1 cellular context compared by ENCODE assay signal in genomic region chr14:49585803-49586672, GRCh38.
A peak's percentile ranks its signal among the peaks of the same experiment; 100 is the strongest.
TF ChIP-seq lines count a peak whose summit lies in the region.

Gene RPS29 (minus strand): TSS chr14:49586380. CDS start chr14:49586346, 34 bp downstream.

TF ChIP-seq in HepG2, 621 proteins besides CTCF, POLR2A, EP300 and RAD21 (continued from another document and continues in another):
- no peak for TF ChIP-seq DZIP1 (CRISPR knock-in tag; IDR thresholded peaks at IDR 0.05)
- 0 out of 2 replicates have a peak, but pooled peaks have one; percentile 27 for TF ChIP-seq ZNF777 (CRISPR knock-in tag; IDR thresholded peaks at IDR 0.05)
- TF ChIP-seq FOXA3 (CRISPR knock-in tag; IDR thresholded peaks at IDR 0.05): no peak
- peak; percentile 90 for TF ChIP-seq ZNF781 (CRISPR knock-in tag; IDR thresholded peaks at IDR 0.05; ENCODE audit: borderline replicate concordance, not compliant biosample characterization)
- TF ChIP-seq ZNF484 (CRISPR knock-in tag; IDR thresholded peaks at IDR 0.05; ENCODE audit: borderline replicate concordance, low read depth): no peak
- peak; percentile 34; the same call in 1 of the 2 replicates for TF ChIP-seq KDM4B (CRISPR knock-in tag; IDR thresholded peaks at IDR 0.05)
- TF ChIP-seq NFATC3 (CRISPR knock-in tag; IDR thresholded peaks at IDR 0.05): no peak
- TF ChIP-seq SMYD3 (CRISPR knock-in tag; IDR thresholded peaks at IDR 0.05): no peak
- no peak for TF ChIP-seq SIN3B (IDR thresholded peaks at IDR 0.05; ENCODE audit: low read length)
- TF ChIP-seq AHR (CRISPR knock-in tag; IDR thresholded peaks at IDR 0.05): peak; percentile 90
- TF ChIP-seq ZNF441 (CRISPR knock-in tag; IDR thresholded peaks at IDR 0.05; ENCODE audit: borderline replicate concordance): no peak
- TF ChIP-seq HNF4A (CRISPR knock-in tag; IDR thresholded peaks at IDR 0.05): peak; percentile 21; the same call in 1 of the 2 replicates
- TF ChIP-seq JUNB (CRISPR knock-in tag; IDR thresholded peaks at IDR 0.05; ENCODE audit: borderline replicate concordance): no peak
- 0 out of 2 replicates have a peak, but pooled peaks have one; percentile 43 for TF ChIP-seq ZC3H4 (CRISPR knock-in tag; IDR thresholded peaks at IDR 0.05; ENCODE audit: borderline replicate concordance)
- no peak; the same call in 1 of the 2 replicates for TF ChIP-seq ZNF530 (CRISPR knock-in tag; IDR thresholded peaks at IDR 0.05; ENCODE audit: low read depth)
- TF ChIP-seq POLR2AphosphoS5 (IDR thresholded peaks at IDR 0.05; ENCODE audit: low read depth, low read length): peak; percentile 98
- no peak for TF ChIP-seq RBAK (CRISPR knock-in tag; IDR thresholded peaks at IDR 0.05)
- no peak for TF ChIP-seq FLYWCH1 (CRISPR knock-in tag; IDR thresholded peaks at IDR 0.05)
- no peak for TF ChIP-seq NR0B2 (CRISPR knock-in tag; IDR thresholded peaks at IDR 0.05)
- TF ChIP-seq HNRNPH1 (optimal IDR thresholded peaks at IDR 0.05; ENCODE audit: low read depth, low read length): no peak
- TF ChIP-seq ZNF556 (CRISPR knock-in tag; IDR thresholded peaks at IDR 0.05; ENCODE audit: borderline replicate concordance): peak; percentile 74; the same call in 1 of the 2 replicates
- TF ChIP-seq MAFG (CRISPR knock-in tag; IDR thresholded peaks at IDR 0.05): no peak
- TF ChIP-seq PCBP2 (optimal IDR thresholded peaks at IDR 0.05; ENCODE audit: low read depth, low read length, poor library complexity, severe bottlenecking): no peak
- no peak; the same call in 1 of the 2 replicates for TF ChIP-seq GMEB1 (CRISPR knock-in tag; IDR thresholded peaks at IDR 0.05; ENCODE audit: borderline replicate concordance)
- TF ChIP-seq HOMEZ (CRISPR knock-in tag; IDR thresholded peaks at IDR 0.05; ENCODE audit: low read depth): no peak
- TF ChIP-seq NCOA2 (CRISPR knock-in tag; IDR thresholded peaks at IDR 0.05): peak; percentile 39; the same call in 1 of the 2 replicates
- 0 out of 2 replicates have a peak, but pooled peaks have one; percentile 18 for TF ChIP-seq ZNF33A (CRISPR knock-in tag; IDR thresholded peaks at IDR 0.05; ENCODE audit: borderline replicate concordance)
- no peak for TF ChIP-seq FOXP1 (IDR thresholded peaks at IDR 0.05)
- TF ChIP-seq FOXP1 (CRISPR knock-in tag; IDR thresholded peaks at IDR 0.05): no peak
- no peak for TF ChIP-seq NFE2L1 (CRISPR knock-in tag; IDR thresholded peaks at IDR 0.05; ENCODE audit: borderline replicate concordance)
- no peak for TF ChIP-seq NR2F2 (IDR thresholded peaks at IDR 0.05; ENCODE audit: borderline replicate concordance, low read depth)
- no peak for TF ChIP-seq ZNF547 (CRISPR knock-in tag; IDR thresholded peaks at IDR 0.05)
- TF ChIP-seq ZNF816 (CRISPR knock-in tag; IDR thresholded peaks at IDR 0.05; ENCODE audit: borderline replicate concordance): peak; percentile 82
- TF ChIP-seq MXD1 (CRISPR knock-in tag; IDR thresholded peaks at IDR 0.05): no peak
- TF ChIP-seq ISL2 (CRISPR knock-in tag; IDR thresholded peaks at IDR 0.05): peak; percentile 83
- peak; percentile 76; the same call in 1 of the 2 replicates for TF ChIP-seq RCOR2 (CRISPR knock-in tag; IDR thresholded peaks at IDR 0.05)
- no peak for TF ChIP-seq HMG20B (CRISPR knock-in tag; conservative IDR thresholded peaks at IDR 0.05)
- TF ChIP-seq ERF (CRISPR knock-in tag; IDR thresholded peaks at IDR 0.05): peak; percentile 89
- no peak for TF ChIP-seq HNF4G (IDR thresholded peaks at IDR 0.05; ENCODE audit: borderline replicate concordance, low read depth, low read length)
- TF ChIP-seq HNF4G (CRISPR knock-in tag; IDR thresholded peaks at IDR 0.05; ENCODE audit: borderline replicate concordance, low read depth): no peak
- peak; percentile 96 for TF ChIP-seq MYC (CRISPR knock-in tag; IDR thresholded peaks at IDR 0.05; ENCODE audit: borderline replicate concordance)
- no peak for TF ChIP-seq FOXO4 (CRISPR knock-in tag; conservative IDR thresholded peaks at IDR 0.05)
- 0 out of 2 replicates have a peak, but pooled peaks have one; percentile 17 for TF ChIP-seq TSC22D2 (CRISPR knock-in tag; IDR thresholded peaks at IDR 0.05; ENCODE audit: borderline replicate concordance)
- peak; percentile 57 for TF ChIP-seq GATAD2A (CRISPR knock-in tag; IDR thresholded peaks at IDR 0.05)
- TF ChIP-seq SRSF1 (optimal IDR thresholded peaks at IDR 0.05; ENCODE audit: low read depth, low read length): no peak
- TF ChIP-seq ARNTL (CRISPR knock-in tag; IDR thresholded peaks at IDR 0.05): no peak
- no peak for TF ChIP-seq ZNF18 (CRISPR knock-in tag; IDR thresholded peaks at IDR 0.05; ENCODE audit: insufficient replicate concordance)
- no peak; the same call in 1 of the 2 replicates for TF ChIP-seq ZNF709 (CRISPR knock-in tag; IDR thresholded peaks at IDR 0.05)
- TF ChIP-seq RORA (CRISPR knock-in tag; IDR thresholded peaks at IDR 0.05): no peak
- TF ChIP-seq RAD51 (IDR thresholded peaks at IDR 0.05; ENCODE audit: borderline replicate concordance): no peak
- peak; percentile 95 for TF ChIP-seq CREM (IDR thresholded peaks at IDR 0.05)
- TF ChIP-seq CREM (CRISPR knock-in tag; IDR thresholded peaks at IDR 0.05): peak; percentile 64; the same call in 1 of the 2 replicates
- no peak for TF ChIP-seq ZZZ3 (CRISPR knock-in tag; IDR thresholded peaks at IDR 0.05; ENCODE audit: borderline replicate concordance)
- TF ChIP-seq CHD4 (IDR thresholded peaks at IDR 0.05; ENCODE audit: borderline replicate concordance, low read length): no peak; the same call in 1 of the 2 replicates
- TF ChIP-seq TFE3 (CRISPR knock-in tag; IDR thresholded peaks at IDR 0.05): peak; percentile 45; the same call in 1 of the 2 replicates
- TF ChIP-seq BORCS8-MEF2B (CRISPR knock-in tag; IDR thresholded peaks at IDR 0.05): peak; percentile 87; the same call in 1 of the 2 replicates
- no peak for TF ChIP-seq PHB2 (IDR thresholded peaks at IDR 0.05; ENCODE audit: partially characterized antibody)
- no peak for TF ChIP-seq ATM (IDR thresholded peaks at IDR 0.05; ENCODE audit: borderline replicate concordance)
- TF ChIP-seq ZNF234 (CRISPR knock-in tag; conservative IDR thresholded peaks at IDR 0.05): no peak; the same call in 1 of the 2 replicates
- TF ChIP-seq ZNF670 (CRISPR knock-in tag; IDR thresholded peaks at IDR 0.05; ENCODE audit: borderline replicate concordance): peak; percentile 71; the same call in 1 of the 2 replicates
- no peak for TF ChIP-seq THAP7 (CRISPR knock-in tag; IDR thresholded peaks at IDR 0.05)
- TF ChIP-seq SIX1 (CRISPR knock-in tag; IDR thresholded peaks at IDR 0.05; ENCODE audit: borderline replicate concordance): peak; percentile 40; the same call in 1 of the 2 replicates
- TF ChIP-seq ZNF788 (CRISPR knock-in tag; IDR thresholded peaks at IDR 0.05; ENCODE audit: borderline replicate concordance): peak; percentile 92; the same call in 1 of the 2 replicates
- TF ChIP-seq MIER3 (CRISPR knock-in tag; IDR thresholded peaks at IDR 0.05; ENCODE audit: borderline replicate concordance): peak; percentile 46; the same call in 1 of the 2 replicates
- TF ChIP-seq SMC3 (IDR thresholded peaks at IDR 0.05; ENCODE audit: low read length): no peak
